Comparison of ENCODE assay signal across 1 cellular context in genomic region chr12:7677432-7677888, GRCh38.
A peak's percentile ranks its signal among the peaks of the same experiment; 100 is the strongest.
TF ChIP-seq lines count a peak whose summit lies in the region.

No MANE protein-coding gene starts in this region.

TF ChIP-seq in GM12878, 131 proteins besides CTCF, POLR2A, EP300 and RAD21:
- peak; percentile 81 for TF ChIP-seq SMC3 (IDR thresholded peaks at IDR 0.05; ENCODE audit: borderline replicate concordance, low read length)
- TF ChIP-seq RUNX3 (IDR thresholded peaks at IDR 0.05; ENCODE audit: low read length) = peak; percentile 79
- peak; percentile 39; the same call in 1 of the 2 replicates for TF ChIP-seq CBFB (IDR thresholded peaks at IDR 0.05; ENCODE audit: low read depth)
